ENCODE assay signal across 1 cellular context in genomic region chr1:209783338-209783737, GRCh38.
TF ChIP-seq lines count a peak whose summit lies in the region.

No MANE protein-coding gene starts in this region.

TF ChIP-seq in liver, 16 proteins besides CTCF, POLR2A, EP300 and RAD21 (continued from another document):
- no peak for TF ChIP-seq REST (IDR thresholded peaks at IDR 0.05)
- no peak for TF ChIP-seq EGR1 (IDR thresholded peaks at IDR 0.05; ENCODE audit: low read depth in 2 of 2)
- no peak for TF ChIP-seq GABPA (IDR thresholded peaks at IDR 0.05 in 1 of 2, conservative IDR thresholded peaks at IDR 0.05 in 1 of 2)
- TF ChIP-seq ATF3 (IDR thresholded peaks at IDR 0.05), result no peak
- no peak for TF ChIP-seq HNF4G (IDR thresholded peaks at IDR 0.05)
- no peak for TF ChIP-seq TAF1 (conservative IDR thresholded peaks at IDR 0.05)
